In the genomic region with DNA sequence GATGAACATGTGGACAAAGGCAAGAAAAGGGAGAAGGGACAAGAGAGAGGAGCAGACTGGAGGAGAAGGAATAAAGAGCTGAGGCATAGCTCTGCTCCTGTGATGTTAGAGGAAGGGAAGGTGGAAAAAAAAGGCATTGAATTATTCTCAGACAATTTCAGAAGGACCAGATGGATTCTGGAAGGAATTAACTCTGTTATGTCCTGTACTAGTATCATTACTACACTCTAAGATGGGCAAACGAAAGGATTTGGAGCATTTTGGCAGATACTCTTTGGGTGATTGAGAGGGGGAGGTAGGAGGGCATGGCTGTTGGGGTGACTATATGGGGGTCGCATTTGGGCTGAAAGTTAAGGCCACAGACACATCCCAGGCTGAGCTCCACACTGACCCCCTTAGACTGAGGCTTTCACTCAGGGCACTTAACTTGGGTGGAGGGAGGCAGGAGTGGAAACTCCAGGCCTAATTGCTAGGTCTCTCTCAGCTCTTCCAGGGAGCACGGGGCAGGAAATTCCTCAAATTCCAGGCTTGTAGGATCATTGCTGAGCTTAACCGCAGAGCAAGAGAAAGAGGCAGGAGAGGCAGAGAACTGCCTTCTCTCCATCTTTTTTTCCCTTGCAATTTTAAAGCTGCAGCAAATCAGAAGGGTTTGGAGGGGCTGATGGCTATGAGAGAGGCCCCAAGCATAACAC, we compare ENCODE assay signal across 8 cellular contexts. TPM values are rescaled to one million over a fixed set of nuclear protein-coding genes. Genes with fewer than 3 reads are reported as not detected.
A peak's percentile ranks its signal among the peaks of the same experiment; 100 is the strongest.
DNase-seq lines count a peak whose midpoint lies in the region; ATAC-seq and TF ChIP-seq lines count a peak whose summit lies in the region.

No MANE protein-coding gene starts in this region.

- peak; percentile 85 for ATAC-seq in left ventricle myocardium superior
- no peak for ATAC-seq in HG03520 (IDR thresholded peaks at IDR 0.05; ENCODE audit: unreplicated experiment)
- ATAC-seq in GM19351 (IDR thresholded peaks at IDR 0.05; ENCODE audit: unreplicated experiment), result no peak

- H3K27me3 ChIP-seq in adrenal gland, result no peaks in the 10 kb centered on the region

- no peaks in the 10 kb centered on the region for H3K36me3 ChIP-seq in adrenal gland (replicated peaks in 1 of 2)

- peak; percentile 90 for DNase-seq in GM04504 (ENCODE audit: low read depth)
- DNase-seq in adrenal gland, result peak in 5 of 7 donors; percentile 41 to 78 (median 61)
- DNase-seq in left ventricle myocardium superior, result no peak
- peak; percentile 84 for DNase-seq in retinal pigment epithelial cell (ENCODE audit: low read depth)
- DNase-seq in NCI-H187 treated with DMSO at 0.1 percent for 48 hours (lab: John Stamatoyannopoulos, UW), result no peak
- DNase-seq in GM20000 (ENCODE audit: low spot score), result no peak

- H3K4me3 ChIP-seq in adrenal gland (no peak overlapping the region), retinal pigment epithelial cell (ENCODE audit: low read length) (no peak overlapping the region)

- peak overlapping the region in 4 of 5 donors; percentile 44 to 89 (median 58) for H3K27ac ChIP-seq in adrenal gland

- H3K4me1 ChIP-seq in adrenal gland (replicated peaks in 1 of 2), result peaks cover 46 to 86% of the 10 kb centered on the region in 2 donors

- TF ChIP-seq POLR2A in adrenal gland (IDR thresholded peaks at IDR 0.05), result peak in 1 of 2 donors; percentile 22

- TF ChIP-seq CTCF in adrenal gland (IDR thresholded peaks at IDR 0.05), result no peak
- TF ChIP-seq CTCF in retinal pigment epithelial cell (conservative IDR thresholded peaks at IDR 0.05; ENCODE audit: low read depth, low read length), result no peak
- TF ChIP-seq CTCF in GM20000 (IDR thresholded peaks at IDR 0.05; ENCODE audit: extremely low read depth, missing control alignments), result no peak

- WGBS in adrenal gland, 4 donors, result 41 to 55% (median 47%) methylated on average over 4 of the region's 4 CpGs

- no peaks in the 10 kb centered on the region for H3K9me3 ChIP-seq in adrenal gland (replicated peaks in 1 of 3)

- intact Hi-C loops in adrenal gland (cut with DNase I), result no loop called here
- intact Hi-C loops in left ventricle myocardium superior (cut with micrococcal nuclease), result no loop called here

RNA-seq across cellular contexts. Expression of a gene that starts 25.9 kb away (rescaled TPM):
- total RNA-seq in adrenal gland (10 to 100 TPM; 23.6 to 57.2 (median 50.4) TPM), left ventricle myocardium superior (10.0 TPM)
- polyA plus RNA-seq in adrenal gland, result 10 to 100 TPM; 10.1 to 13.9 (median 11.2) TPM

Comparison
In these comparisons a context has a peak if more than half of its experiments do, and no peak if none do; other contexts are left out.
1. DNase-seq: peak in GM04504 (single experiment), adrenal gland (5 of 7) and retinal pigment epithelial cell (single experiment); none in left ventricle myocardium superior (single experiment), NCI-H187 treated with DMSO at 0.1 percent for 48 hours (single experiment) and GM20000 (single experiment).